ENCODE assay signal across 18 cellular contexts in genomic region chr15:42582569-42583235, GRCh38. TPM values are rescaled to one million over a fixed set of nuclear protein-coding genes. Genes with fewer than 3 reads are reported as not detected.
A peak's percentile ranks its signal among the peaks of the same experiment; 100 is the strongest.
DNase-seq lines count a peak whose midpoint lies in the region; ATAC-seq, FAIRE-seq and TF ChIP-seq lines count a peak whose summit lies in the region.
"Had no signal": no experiment of that assay in that cellular context is flagged by ENCODE, and none has a peak within 500 bp of the region (broad histone marks: within the 10 kb centered on the region; RNA-seq: fewer than 3 reads in every experiment).

No MANE protein-coding gene starts in this region.

- intact Hi-C loops in stomach (cut with DNase I; ENCODE audit: low total_unique reads) = no loop called here
- intact Hi-C loops in pancreas (cut with DNase I) = no loop called here

- CTCF ChIA-PET in CD8-positive, alpha-beta memory T cell (lab: Charles Lee) = interaction anchor here (0.9 to 1.7 kb wide), 4 partner anchors 18 to 34 kb away, joined by 3 to 4 read pairs (median 3); partner anchors contain the start of genes HAUS2 and LRRC57

- peaks cover 30 to 39% (median 38%) of the 10 kb centered on the region in 3 donors for H3K4me1 Mint-ChIP-seq in CD8-positive, alpha-beta memory T cell
- peaks cover 30 to 44% of the 10 kb centered on the region in 2 donors for H3K4me1 Mint-ChIP-seq in immature natural killer cell

- POLR2A ChIA-PET in CD8-positive, alpha-beta memory T cell (lab: Charles Lee) = interaction anchor here (1.0 to 3.3 kb wide), 2 partner anchors 23 to 35 kb away, joined by 3 to 18 read pairs; no protein-coding TSS in a partner anchor

- peak overlapping the region in 3 of 7 donors; percentile 30 to 88 (median 60) for H3K4me3 Mint-ChIP-seq in CD8-positive, alpha-beta memory T cell
- H3K4me3 Mint-ChIP-seq in immature natural killer cell = peak overlapping the region in 3 of 5 donors; percentile 15 to 93 (median 34)

- H3K9me3 ChIP-seq in CD8-positive, alpha-beta memory T cell (ENCODE audit: low read length) = no peaks in the 10 kb centered on the region
- H3K9me3 ChIP-seq in stomach (no peaks in the 10 kb centered on the region), pancreas (no peaks in the 10 kb centered on the region)

- no peak for ATAC-seq in pancreas
- no peak for ATAC-seq in GM19023 (IDR thresholded peaks at IDR 0.05; ENCODE audit: unreplicated experiment)
- ATAC-seq: activated CD4-positive, CD25-positive, alpha-beta regulatory T cell treated with anti-CD3 and anti-CD28 coated beads, Interleukin-2, amount 50 U/mL, for 24 hours; stimulated activated naive CD8-positive, alpha-beta T cell treated with anti-CD3 and anti-CD28 coated beads, Interleukin-15, Interleukin-2, amounts not matched to agents 100 U/mL and 50 U/mL, for 24 hours had no signal

- no peaks in the 10 kb centered on the region for H3K27me3 Mint-ChIP-seq in CD8-positive, alpha-beta memory T cell
- H3K27me3 Mint-ChIP-seq in immature natural killer cell (ENCODE audit: low read depth in 3 of 3) = peaks cover 0 to 4% (median 0%) of the 10 kb centered on the region in 3 donors

- no peak for FAIRE-seq in pancreas (lab: Jason Lieb, UNC)
- FAIRE-seq: RCC 7860 had no signal

- TF ChIP-seq CTCF in stomach (IDR thresholded peaks at IDR 0.05) (no peak), pancreas (IDR thresholded peaks at IDR 0.05) (no peak)

- TF ChIP-seq POLR2A in stomach (IDR thresholded peaks at IDR 0.05) = no peak

- no peak overlapping the region for H3K4me3 ChIP-seq in CD8-positive, alpha-beta memory T cell (ENCODE audit: low read length)
- peak overlapping the region in 3 of 4 donors; percentile 26 to 32 (median 30) for H3K4me3 ChIP-seq in stomach
- no peak overlapping the region for H3K4me3 ChIP-seq in pancreas

- no peak overlapping the region for H3K27ac ChIP-seq in CD8-positive, alpha-beta memory T cell (ENCODE audit: low read depth, low read length)
- H3K27ac ChIP-seq in angular gyrus (ENCODE audit: low read depth, low read length) (peak overlapping the region; percentile 90), stomach (peak overlapping the region in 3 of 5 donors; percentile 54 to 85 (median 80)), pancreas (no peak overlapping the region)
- H3K27ac ChIP-seq: epithelial cell of prostate had no signal

- no peaks in the 10 kb centered on the region for H3K9me3 Mint-ChIP-seq in CD8-positive, alpha-beta memory T cell
- no peaks in the 10 kb centered on the region for H3K9me3 Mint-ChIP-seq in immature natural killer cell
- H3K9me3 Mint-ChIP-seq: activated naive CD4-positive, alpha-beta T cell treated with anti-CD3 and anti-CD28 coated beads, Interleukin-2, amount 50 U/mL, for 24 hours had no signal

- no peaks in the 10 kb centered on the region for H3K27me3 ChIP-seq in CD8-positive, alpha-beta memory T cell (ENCODE audit: insufficient read depth, low read length, poor library complexity, severe bottlenecking)
- H3K27me3 ChIP-seq in stomach = peaks cover 0 to 3% (median 0%) of the 10 kb centered on the region in 3 donors
- no peaks in the 10 kb centered on the region for H3K27me3 ChIP-seq in pancreas

- no peak for TF ChIP-seq EP300 in stomach (IDR thresholded peaks at IDR 0.05)

- H3K36me3 Mint-ChIP-seq in CD8-positive, alpha-beta memory T cell = peaks cover 0 to 8% (median 1%) of the 10 kb centered on the region in 3 donors
- peaks cover 0 to 3% (median 3%) of the 10 kb centered on the region in 3 donors for H3K36me3 Mint-ChIP-seq in immature natural killer cell
- H3K36me3 Mint-ChIP-seq: activated naive CD4-positive, alpha-beta T cell treated with anti-CD3 and anti-CD28 coated beads, Interleukin-2, amount 50 U/mL, for 24 hours had no signal

- peak overlapping the region; percentile 34 to 97 (median 88) for H3K27ac Mint-ChIP-seq in CD8-positive, alpha-beta memory T cell
- peak overlapping the region in 4 of 6 donors; percentile 42 to 86 (median 81) for H3K27ac Mint-ChIP-seq in immature natural killer cell
- H3K27ac Mint-ChIP-seq: activated naive CD4-positive, alpha-beta T cell treated with anti-CD3 and anti-CD28 coated beads, Interleukin-2, amount 50 U/mL, for 24 hours; nephron progenitor cell had no signal

- H3K4me1 ChIP-seq in CD8-positive, alpha-beta memory T cell (ENCODE audit: insufficient read depth, low read length) = peaks cover 13% of the 10 kb centered on the region
- H3K4me1 ChIP-seq in stomach = peaks cover 7 to 66% (median 35%) of the 10 kb centered on the region in 4 donors
- H3K4me1 ChIP-seq in pancreas = peaks cover 0 to 4% (median 0%) of the 10 kb centered on the region in 3 donors

- H3K36me3 ChIP-seq in CD8-positive, alpha-beta memory T cell (ENCODE audit: insufficient read depth, low read length) = no peaks in the 10 kb centered on the region
- H3K36me3 ChIP-seq in stomach (peaks cover 0 to 13% (median 0%) of the 10 kb centered on the region in 4 donors), pancreas (no peaks in the 10 kb centered on the region)

- 72 to 85% (median 79%) methylated on average over 8 of the region's 8 CpGs for WGBS in stomach, 5 donors
- 82 to 91% methylated on average over 8 of the region's 8 CpGs for WGBS in pancreas, 2 donors

- DNase-seq in CD8-positive, alpha-beta memory T cell = no peak
- no peak for DNase-seq in immature natural killer cell
- DNase-seq in stomach = no peak
- no peak for DNase-seq in pancreas
- no peak for DNase-seq in activated T-cell treated with anti-CD3 and anti-CD28 coated beads, Interleukin-2, amount 50 U/mL, for 1 hour
- no peak for DNase-seq in stimulated activated naive CD4-positive, alpha-beta T cell treated with Interleukin-2 at 50 U/mL for 16 hours (lab: John Stamatoyannopoulos, UW)
- DNase-seq: AML-193; GOT3; NCI-H1436 treated with DMSO at 0.1 percent for 48 hours; NCI-H510A; nephron progenitor cell; stimulated activated naive CD8-positive, alpha-beta T cell treated with anti-CD3 and anti-CD28 coated beads, Interleukin-15, Interleukin-2, amounts not matched to agents 100 U/mL and 50 U/mL, for 24 hours had no signal

RNA-seq across cellular contexts. Expression of gene STARD9, which starts 7.3 kb away (rescaled TPM):
- total RNA-seq in CD8-positive, alpha-beta memory T cell = 1 to 10 TPM; 6.5 to 7.6 TPM
- polyA plus RNA-seq in CD8-positive, alpha-beta memory T cell = 1.3 TPM
- 1 to 10 TPM in 2 of 3 donors, not detected in 1; 1.1 to 2.3 TPM for polyA plus RNA-seq in immature natural killer cell
- 10 to 100 TPM in 4 of 5 donors, 1 to 10 TPM in 1; 4.9 to 45.7 (median 19.7) TPM for total RNA-seq in stomach
- 1 to 10 TPM; 1.4 to 1.9 (median 1.5) TPM for polyA plus RNA-seq in stomach
- 1 to 10 TPM in 3 of 6 donors, under 1 TPM in 3; 0.44 to 2.0 (median 1.0) TPM for total RNA-seq in pancreas
- polyA plus RNA-seq in pancreas = 1 to 10 TPM; 2.6 to 3.0 TPM

RNA-seq across cellular contexts. Expression of gene HAUS2, which starts 34.1 kb away (rescaled TPM):
- 10 to 100 TPM; 56.7 to 56.8 TPM for total RNA-seq in CD8-positive, alpha-beta memory T cell
- polyA plus RNA-seq in CD8-positive, alpha-beta memory T cell = 33.4 TPM
- polyA plus RNA-seq in immature natural killer cell (10 to 100 TPM; 18.5 to 37.0 (median 31.5) TPM), stomach (10 to 100 TPM in 2 of 3 donors, 1 to 10 TPM in 1; 6.3 to 15.9 (median 11.6) TPM), pancreas (1 to 10 TPM; 5.4 to 6.1 TPM)
- total RNA-seq in stomach (10 to 100 TPM in 2 of 5 donors, 1 to 10 TPM in 3; 4.9 to 22.0 (median 8.4) TPM), pancreas (1 to 10 TPM; 6.2 to 9.0 (median 8.3) TPM)

RNA-seq across cellular contexts. Expression of gene LRRC57, which starts 34.1 kb away (rescaled TPM):
- 10 to 100 TPM; 23.7 to 24.7 TPM for total RNA-seq in CD8-positive, alpha-beta memory T cell
- polyA plus RNA-seq in CD8-positive, alpha-beta memory T cell = 6.8 TPM
- polyA plus RNA-seq in immature natural killer cell (10 to 100 TPM in 1 of 3 donors, 1 to 10 TPM in 2; 1.2 to 14.0 (median 8.6) TPM), stomach (1 to 10 TPM; 4.7 to 8.2 (median 5.6) TPM), pancreas (1 to 10 TPM; 3.8 to 4.9 TPM)
- total RNA-seq in stomach (10 to 100 TPM in 4 of 5 donors, 1 to 10 TPM in 1; 7.5 to 67.9 (median 31.2) TPM), pancreas (10 to 100 TPM in 1 of 6 donors, 1 to 10 TPM in 5; 5.6 to 14.8 (median 8.6) TPM)

Comparison
In these comparisons a context has a peak if more than half of its experiments do, and no peak if none do; other contexts are left out.
1. H3K27ac ChIP-seq: peak in angular gyrus (single experiment) and stomach (3 of 5); none in CD8-positive, alpha-beta memory T cell (single experiment) and pancreas (0 of 4).
2. H3K4me3 ChIP-seq: peak in stomach (3 of 4); none in CD8-positive, alpha-beta memory T cell (single experiment) and pancreas (0 of 4).